13 cellular contexts compared by ENCODE assay signal in the genomic region with DNA sequence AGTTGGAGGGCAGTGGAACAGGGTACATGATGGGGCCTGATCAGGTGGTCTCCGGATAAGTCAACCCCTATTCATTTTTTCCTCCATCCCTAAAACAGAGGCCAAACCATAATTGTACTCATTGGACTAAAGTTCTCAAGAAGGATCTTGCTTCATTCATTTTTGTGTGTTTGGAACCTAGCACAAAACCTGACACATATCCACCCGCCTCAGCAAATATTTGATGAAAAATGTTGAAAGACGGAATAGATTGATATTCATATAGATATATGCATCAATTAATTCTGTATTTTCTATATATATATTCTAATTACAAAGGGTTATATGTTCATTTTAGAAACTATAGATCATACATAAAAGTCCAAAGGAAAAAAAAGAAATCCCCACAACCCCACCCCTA. TPM values are rescaled to one million over a fixed set of nuclear protein-coding genes. Genes with fewer than 3 reads are reported as not detected.
A peak's percentile ranks its signal among the peaks of the same experiment; 100 is the strongest.
DNase-seq lines count a peak whose midpoint lies in the region; ATAC-seq and TF ChIP-seq lines count a peak whose summit lies in the region.
"Had no signal": no experiment of that assay in that cellular context is flagged by ENCODE, and none has a peak within 500 bp of the region (broad histone marks: within the 10 kb centered on the region; RNA-seq: fewer than 3 reads in every experiment).

No MANE protein-coding gene starts in this region.

- no peak overlapping the region for H3K4me3 ChIP-seq in upper lobe of left lung
- H3K4me3 ChIP-seq: SJSA1 had no signal

- H3K9me3 Mint-ChIP-seq in activated naive CD8-positive, alpha-beta T cell treated with anti-CD3 and anti-CD28 coated beads, Interleukin-2, amount 10 ng/mL, durations not matched to agents 7 days and 5 days = no peaks in the 10 kb centered on the region
- no peaks in the 10 kb centered on the region for H3K9me3 Mint-ChIP-seq in activated naive CD8-positive, alpha-beta T cell treated with anti-CD3 and anti-CD28 coated beads, Interleukin-2, amount 50 U/mL, for 24 hours
- no peaks in the 10 kb centered on the region for H3K9me3 Mint-ChIP-seq in T-cell
- H3K9me3 Mint-ChIP-seq in effector memory CD8-positive, alpha-beta T cell = no peaks in the 10 kb centered on the region

- H3K27me3 Mint-ChIP-seq in activated naive CD8-positive, alpha-beta T cell treated with anti-CD3 and anti-CD28 coated beads, Interleukin-2, amount 10 ng/mL, durations not matched to agents 7 days and 5 days = no peaks in the 10 kb centered on the region
- no peaks in the 10 kb centered on the region for H3K27me3 Mint-ChIP-seq in activated naive CD8-positive, alpha-beta T cell treated with anti-CD3 and anti-CD28 coated beads, Interleukin-2, amount 50 U/mL, for 24 hours
- H3K27me3 Mint-ChIP-seq in T-cell = no peaks in the 10 kb centered on the region
- H3K27me3 Mint-ChIP-seq in effector memory CD8-positive, alpha-beta T cell = no peaks in the 10 kb centered on the region

- POLR2A ChIA-PET in activated naive CD8-positive, alpha-beta T cell treated with anti-CD3 and anti-CD28 coated beads, Interleukin-2, amount 10 ng/mL, durations not matched to agents 7 days and 5 days (lab: Charles Lee) = interaction anchor here (0.7 kb wide), 1 partner anchor 167 kb away, joined by 3 read pairs; no protein-coding TSS in a partner anchor
- POLR2A ChIA-PET in T-cell (lab: Charles Lee) = no interaction called here

- H3K36me3 Mint-ChIP-seq in activated naive CD8-positive, alpha-beta T cell treated with anti-CD3 and anti-CD28 coated beads, Interleukin-2, amount 10 ng/mL, durations not matched to agents 7 days and 5 days = peaks cover 19% of the 10 kb centered on the region
- H3K36me3 Mint-ChIP-seq in activated naive CD8-positive, alpha-beta T cell treated with anti-CD3 and anti-CD28 coated beads, Interleukin-2, amount 50 U/mL, for 24 hours (ENCODE audit: low read depth) = peaks cover 34% of the 10 kb centered on the region
- H3K36me3 Mint-ChIP-seq in T-cell = peaks cover 38% of the 10 kb centered on the region
- peaks cover 12% of the 10 kb centered on the region for H3K36me3 Mint-ChIP-seq in effector memory CD8-positive, alpha-beta T cell (ENCODE audit: insufficient read depth)

- H3K4me3 Mint-ChIP-seq in activated naive CD8-positive, alpha-beta T cell treated with anti-CD3 and anti-CD28 coated beads, Interleukin-2, amount 10 ng/mL, durations not matched to agents 7 days and 5 days = peak overlapping the region; percentile 79
- H3K4me3 Mint-ChIP-seq in activated naive CD8-positive, alpha-beta T cell treated with anti-CD3 and anti-CD28 coated beads, Interleukin-2, amount 50 U/mL, for 24 hours = no peak overlapping the region
- no peak overlapping the region for H3K4me3 Mint-ChIP-seq in T-cell
- H3K4me3 Mint-ChIP-seq in effector memory CD8-positive, alpha-beta T cell = peak overlapping the region in 1 of 2 donors; percentile 39

- 96 to 98% methylated on average over 3 of the region's 3 CpGs for WGBS in upper lobe of left lung, 2 donors

- no peaks in the 10 kb centered on the region for H3K27me3 ChIP-seq in upper lobe of left lung
- H3K27me3 ChIP-seq: SJSA1 had no signal

- peaks cover 10 to 76% (median 34%) of the 10 kb centered on the region in 4 donors for H3K36me3 ChIP-seq in upper lobe of left lung

- DNase-seq in activated naive CD8-positive, alpha-beta T cell treated with anti-CD3 and anti-CD28 coated beads, Interleukin-2, amount 10 ng/mL, durations not matched to agents 7 days and 5 days = no peak
- no peak for DNase-seq in activated naive CD8-positive, alpha-beta T cell treated with anti-CD3 and anti-CD28 coated beads, Interleukin-2, amount 50 U/mL, for 24 hours
- DNase-seq in T-cell (no peak), upper lobe of left lung (no peak), NCI-H69 (lab: John Stamatoyannopoulos, UW) (no peak)
- DNase-seq in effector memory CD8-positive, alpha-beta T cell = no peak
- DNase-seq: EL, GOT3, NCI-H1436, NCI-H2029, NCI-H2171 had no signal

- peaks cover 0 to 8% (median 5%) of the 10 kb centered on the region in 4 donors for H3K4me1 ChIP-seq in upper lobe of left lung

- TF ChIP-seq EP300 in upper lobe of left lung (IDR thresholded peaks at IDR 0.05) = no peak

- H3K9me3 ChIP-seq in upper lobe of left lung = no peaks in the 10 kb centered on the region
- H3K9me3 ChIP-seq: SJSA1 had no signal

- H3K27ac Mint-ChIP-seq in activated naive CD8-positive, alpha-beta T cell treated with anti-CD3 and anti-CD28 coated beads, Interleukin-2, amount 10 ng/mL, durations not matched to agents 7 days and 5 days = peak overlapping the region; percentile 98
- H3K27ac Mint-ChIP-seq in activated naive CD8-positive, alpha-beta T cell treated with anti-CD3 and anti-CD28 coated beads, Interleukin-2, amount 50 U/mL, for 24 hours = no peak overlapping the region
- H3K27ac Mint-ChIP-seq in T-cell = peak overlapping the region; percentile 77 to 82
- peak overlapping the region; percentile 16 to 67 for H3K27ac Mint-ChIP-seq in effector memory CD8-positive, alpha-beta T cell

- no peak overlapping the region for H3K27ac ChIP-seq in upper lobe of left lung
- H3K27ac ChIP-seq: SJSA1 had no signal

- ATAC-seq in activated naive CD8-positive, alpha-beta T cell treated with anti-CD3 and anti-CD28 coated beads, Interleukin-2, amount 10 ng/mL, durations not matched to agents 7 days and 5 days (ENCODE audit: low read depth) = no peak
- no peak for ATAC-seq in activated naive CD8-positive, alpha-beta T cell treated with anti-CD3 and anti-CD28 coated beads, Interleukin-2, amount 50 U/mL, for 24 hours
- no peak for ATAC-seq in T-cell (replicated peaks in 1 of 4)
- ATAC-seq in effector memory CD8-positive, alpha-beta T cell (replicated peaks) = no peak
- no peak for ATAC-seq in upper lobe of left lung (ENCODE audit: low FRiP score in 2 of 2)
- no peak for ATAC-seq in HG02938 (IDR thresholded peaks at IDR 0.05; ENCODE audit: unreplicated experiment)

- CTCF ChIA-PET in T-cell (lab: Charles Lee) = interaction anchor here in 1 of 2 donors (0.9 kb wide), 1 partner anchor 18 kb away, joined by 3 read pairs; no protein-coding TSS in a partner anchor

- peaks cover 19% of the 10 kb centered on the region for H3K4me1 Mint-ChIP-seq in activated naive CD8-positive, alpha-beta T cell treated with anti-CD3 and anti-CD28 coated beads, Interleukin-2, amount 10 ng/mL, durations not matched to agents 7 days and 5 days
- H3K4me1 Mint-ChIP-seq in activated naive CD8-positive, alpha-beta T cell treated with anti-CD3 and anti-CD28 coated beads, Interleukin-2, amount 50 U/mL, for 24 hours = peaks cover 37% of the 10 kb centered on the region
- H3K4me1 Mint-ChIP-seq in T-cell = peaks cover 15 to 25% (median 15%) of the 10 kb centered on the region in 3 donors
- peaks cover 22 to 24% of the 10 kb centered on the region in 2 donors for H3K4me1 Mint-ChIP-seq in effector memory CD8-positive, alpha-beta T cell (ENCODE audit: low read depth in 2 of 2)

- TF ChIP-seq CTCF in upper lobe of left lung (IDR thresholded peaks at IDR 0.05) = no peak

- no peak for TF ChIP-seq POLR2A in upper lobe of left lung (IDR thresholded peaks at IDR 0.05)

RNA-seq across cellular contexts. Expression of gene SLC4A1AP, which starts 21.9 kb away (rescaled TPM):
- 10 to 100 TPM; 25.1 to 27.4 TPM for total RNA-seq in activated naive CD8-positive, alpha-beta T cell treated with anti-CD3 and anti-CD28 coated beads, Interleukin-2, amount 10 ng/mL, durations not matched to agents 7 days and 5 days
- total RNA-seq in T-cell (10 to 100 TPM; 21.1 to 24.2 (median 21.8) TPM), upper lobe of left lung (10 to 100 TPM; 15.8 to 44.0 (median 21.6) TPM)

RNA-seq across cellular contexts. Expression of gene SUPT7L, which starts 22.2 kb away (rescaled TPM):
- total RNA-seq in activated naive CD8-positive, alpha-beta T cell treated with anti-CD3 and anti-CD28 coated beads, Interleukin-2, amount 10 ng/mL, durations not matched to agents 7 days and 5 days = 10 to 100 TPM; 42.8 to 43.4 TPM
- 10 to 100 TPM; 39.2 to 53.2 (median 39.3) TPM for total RNA-seq in T-cell
- 10 to 100 TPM; 22.2 to 70.2 (median 25.0) TPM for total RNA-seq in upper lobe of left lung

RNA-seq across cellular contexts. Expression of gene GPN1, which starts 56.7 kb away (rescaled TPM):
- 10 to 100 TPM; 32.7 to 37.4 TPM for total RNA-seq in activated naive CD8-positive, alpha-beta T cell treated with anti-CD3 and anti-CD28 coated beads, Interleukin-2, amount 10 ng/mL, durations not matched to agents 7 days and 5 days
- total RNA-seq in T-cell (10 to 100 TPM; 27.0 to 32.1 (median 28.9) TPM), upper lobe of left lung (10 to 100 TPM in 5 of 6 donors, 1 to 10 TPM in 1; 9.3 to 31.2 (median 21.6) TPM)

RNA-seq across cellular contexts. Expression of gene CCDC121, which starts 56.8 kb away (rescaled TPM):
- 1 to 10 TPM; 1.1 to 1.6 TPM for total RNA-seq in activated naive CD8-positive, alpha-beta T cell treated with anti-CD3 and anti-CD28 coated beads, Interleukin-2, amount 10 ng/mL, durations not matched to agents 7 days and 5 days
- total RNA-seq in T-cell (1 to 10 TPM in 3 of 5 donors, under 1 TPM in 2; 0.49 to 1.4 (median 1.2) TPM), upper lobe of left lung (1 to 10 TPM; 1.3 to 7.3 (median 3.6) TPM)
